In genomic region chr10:34973757-34974156, GRCh38 we compare ENCODE assay signal across 8 cellular contexts.
DNase-seq lines count a peak whose midpoint lies in the region; ATAC-seq, FAIRE-seq and TF ChIP-seq lines count a peak whose summit lies in the region.
"Not testable (repeated sequence)": the region's sequence is repeated elsewhere in the genome, so short reads cannot be mapped to it uniquely, and the experiment has no call there.

No MANE protein-coding gene starts in this region.

- not testable (repeated sequence) for BruUV-seq in MCF 10A (replicated peaks; lab: Mats Ljungman, UMichigan)

- H3K9me3 Mint-ChIP-seq in MCF 10A (ENCODE audit: unreplicated experiment): not testable (repeated sequence)

- CTCF ChIA-PET in MCF 10A (lab: Yijun Ruan, JAX): interaction anchor here (0.7 to 1.3 kb wide), 7 partner anchors 10 to 308 kb away, joined by 3 to 6 read pairs (median 3); no protein-coding TSS in a partner anchor

- DNase-seq in HT-29 (ENCODE audit: low spot score) (peak; percentile 34), NCI-H748 (lab: John Stamatoyannopoulos, UW; ENCODE audit: unreplicated experiment) (peak; percentile 7), kidney tubule cell (ENCODE audit: low spot score) (peak; percentile 17), pancreas (peak; percentile 62 to 87 (median 76)), stomach (peak; percentile 81)
- DNase-seq in MCF 10A (ENCODE audit: unreplicated experiment); vagina (ENCODE audit: extremely low spot score in 2 of 2): not testable (repeated sequence)

- not testable (repeated sequence) for TF ChIP-seq POLR2A in stomach (IDR thresholded peaks at IDR 0.05); vagina (IDR thresholded peaks at IDR 0.05)

- not testable (repeated sequence) for H3K4me1 ChIP-seq in esophagus (ENCODE audit: control insufficient read depth in 2 of 2, insufficient read depth in 2 of 2, low read length in 1 of 2); pancreas; vagina
- peaks cover 0 to 15% (median 6%) of the 10 kb centered on the region in 4 donors for H3K4me1 ChIP-seq in stomach

- 40 to 58% methylated on average over 3 of the region's 3 CpGs for WGBS in esophagus, 2 donors
- WGBS in pancreas, 2 donors: 20 to 28% methylated on average over 3 of the region's 3 CpGs
- WGBS in stomach, 5 donors: 32 to 70% (median 40%) methylated on average over 3 of the region's 3 CpGs

- intact Hi-C loops in MCF 10A (cut with micrococcal nuclease): loop anchor here (5.0 kb wide), 1 partner anchor 306 kb away; no protein-coding TSS in a partner anchor
- intact Hi-C loops in pancreas (cut with DNase I); stomach (cut with DNase I; ENCODE audit: low total_unique reads); vagina (cut with DNase I): not testable (repeated sequence)

- TF ChIP-seq EP300 in stomach (IDR thresholded peaks at IDR 0.05): not testable (repeated sequence)

- peaks cover 25% of the 10 kb centered on the region for H3K4me1 Mint-ChIP-seq in MCF 10A (ENCODE audit: insufficient read depth, unreplicated experiment)

- ATAC-seq in pancreas: peak; percentile 50 to 78 (median 60)

- not testable (repeated sequence) for H3K27me3 Mint-ChIP-seq in MCF 10A (ENCODE audit: insufficient read depth, unreplicated experiment)

- H3K9me3 ChIP-seq in esophagus (ENCODE audit: control insufficient read depth in 2 of 2, insufficient read depth in 1 of 2, low read depth in 1 of 2, low read length in 1 of 2); pancreas; vagina: not testable (repeated sequence)
- H3K9me3 ChIP-seq in stomach: peaks cover 0 to 18% (median 4%) of the 10 kb centered on the region in 4 donors

- not testable (repeated sequence) for H3K36me3 Mint-ChIP-seq in MCF 10A (ENCODE audit: insufficient read depth, unreplicated experiment)

- peak overlapping the region; percentile 86 to 91 for H3K27ac ChIP-seq in esophagus (ENCODE audit: low read depth in 2 of 2, low read length in 1 of 2)
- H3K27ac ChIP-seq in pancreas: peak overlapping the region in 1 of 4 donors; percentile 33
- H3K27ac ChIP-seq in stomach: peak overlapping the region in 2 of 5 donors; percentile 23 to 50
- peak overlapping the region; percentile 53 for H3K27ac ChIP-seq in vagina

- not testable (repeated sequence) for H3K36me3 ChIP-seq in esophagus (ENCODE audit: control insufficient read depth in 2 of 2, insufficient read depth in 2 of 2, low read length in 1 of 2); pancreas; stomach; vagina

- not testable (repeated sequence) for TF ChIP-seq CTCF in MCF 10A (IDR thresholded peaks at IDR 0.05; ENCODE audit: unreplicated experiment); pancreas (IDR thresholded peaks at IDR 0.05); stomach (IDR thresholded peaks at IDR 0.05); vagina (IDR thresholded peaks at IDR 0.05)

- H3K27me3 ChIP-seq in esophagus (ENCODE audit: control insufficient read depth in 1 of 2, insufficient read depth in 2 of 2, low read length in 2 of 2); pancreas; stomach; vagina: not testable (repeated sequence)

- peak overlapping the region; percentile 23 for H3K27ac Mint-ChIP-seq in MCF 10A (ENCODE audit: low read depth, unreplicated experiment)

- FAIRE-seq in pancreas (lab: Jason Lieb, UNC): not testable (repeated sequence)

- POLR2A ChIA-PET in MCF 10A (lab: Yijun Ruan, JAX): interaction anchor here (0.6 kb wide), 2 partner anchors 20 to 192 kb away, joined by 3 read pairs; no protein-coding TSS in a partner anchor

- H3K4me3 ChIP-seq in esophagus (ENCODE audit: low read depth in 1 of 2, low read length in 2 of 2) (peak overlapping the region; percentile 29 to 41), pancreas (peak overlapping the region in 2 of 4 donors; percentile 20 to 27), stomach (peak overlapping the region in 2 of 4 donors; percentile 25 to 40), vagina (peak overlapping the region in 1 of 2 donors; percentile 25)

- H3K4me3 Mint-ChIP-seq in MCF 10A (ENCODE audit: unreplicated experiment): peak overlapping the region; percentile 56
